16 cellular contexts compared by ENCODE assay signal in genomic region chr11:126147268-126148111, GRCh38.
DNase-seq lines count a peak whose midpoint lies in the region; ATAC-seq and TF ChIP-seq lines count a peak whose summit lies in the region.
"Had no signal": no experiment of that assay in that cellular context is flagged by ENCODE, and none has a peak within 500 bp of the region (broad histone marks: within the 10 kb centered on the region; RNA-seq: fewer than 3 reads in every experiment).

No MANE protein-coding gene starts in this region.

- 21 to 74% methylated on average over 3 to 12 of the region's 12 CpGs for WGBS in endodermal cell (ENCODE audit: insufficient coverage in 1 of 2, insufficient read length in 1 of 2), 2 experiments

- no peak overlapping the region for H3K27ac Mint-ChIP-seq in endodermal cell
- H3K27ac Mint-ChIP-seq in progenitor cell of endocrine pancreas, result peak overlapping the region; percentile 89
- H3K27ac Mint-ChIP-seq: CD8-positive, alpha-beta memory T cell had no signal

- H3K4me3 ChIP-seq in endodermal cell (ENCODE audit: low read length) (no peak overlapping the region), ascending aorta (no peak overlapping the region)
- no peak overlapping the region for H3K4me3 ChIP-seq in effector memory CD4-positive, alpha-beta T cell (ENCODE audit: insufficient read depth, low read depth, low read length, poor library complexity, severe bottlenecking)
- H3K4me3 ChIP-seq: gastrocnemius medialis, HAP-1, pancreas had no signal

- DNase-seq in DMS79 treated with DMSO at 0.1 percent for 48 hours (lab: John Stamatoyannopoulos, UW), result peak; percentile 86
- peak; percentile 59 for DNase-seq in NCI-H2029 treated with DMSO at 0.1 percent for 48 hours (lab: John Stamatoyannopoulos, UW)
- DNase-seq in endodermal cell, result peak; percentile 81
- DNase-seq in progenitor cell of endocrine pancreas (ENCODE audit: low spot score, unreplicated experiment), result no peak
- DNase-seq in effector memory CD4-positive, alpha-beta T cell, result no peak
- no peak for DNase-seq in ascending aorta (ENCODE audit: low spot score in 2 of 2)
- DNase-seq in stimulated activated CD8-positive, alpha-beta memory T cell treated with anti-CD3 and anti-CD28 coated beads, Interleukin-4, amount 100 ng/mL, for 48 hours, result no peak
- DNase-seq: CD8-positive, alpha-beta memory T cell; gastrocnemius medialis; left cardiac atrium; pancreas; stimulated activated CD4-positive, alpha-beta T cell treated with anti-CD3 and anti-CD28 coated beads, Interleukin-2, amount 100 ng/mL, for 24 hours; stimulated activated naive CD4-positive, alpha-beta T cell had no signal

- H3K27ac ChIP-seq in endodermal cell (ENCODE audit: low read depth, low read length) (peak overlapping the region; percentile 71), ascending aorta (no peak overlapping the region)
- no peak overlapping the region for H3K27ac ChIP-seq in effector memory CD4-positive, alpha-beta T cell (ENCODE audit: insufficient read depth, low read length, poor library complexity, severe bottlenecking)
- H3K27ac ChIP-seq: dorsolateral prefrontal cortex, gastrocnemius medialis, pancreas had no signal

- H3K36me3 ChIP-seq in endodermal cell (ENCODE audit: control insufficient read depth, insufficient read depth, low read length), result no peaks in the 10 kb centered on the region
- H3K36me3 ChIP-seq in effector memory CD4-positive, alpha-beta T cell (ENCODE audit: control insufficient read depth, insufficient read depth, low read length), result no peaks in the 10 kb centered on the region
- H3K36me3 ChIP-seq in ascending aorta, result no peaks in the 10 kb centered on the region
- H3K36me3 ChIP-seq: gastrocnemius medialis, HAP-1, pancreas had no signal

- intact Hi-C loops in ascending aorta (cut with DNase I), result no loop called here

- H3K4me1 Mint-ChIP-seq in endodermal cell, result peaks cover 22% of the 10 kb centered on the region
- peaks cover 27% of the 10 kb centered on the region for H3K4me1 Mint-ChIP-seq in progenitor cell of endocrine pancreas (ENCODE audit: low read depth)

- no peaks in the 10 kb centered on the region for H3K27me3 ChIP-seq in endodermal cell (ENCODE audit: control insufficient read depth, insufficient read depth, low read length, poor library complexity, severe bottlenecking)
- H3K27me3 ChIP-seq in effector memory CD4-positive, alpha-beta T cell (replicated peaks; ENCODE audit: control insufficient read depth, insufficient read depth, low read length, poor library complexity, severe bottlenecking), result no peaks in the 10 kb centered on the region
- H3K27me3 ChIP-seq in ascending aorta, result no peaks in the 10 kb centered on the region
- H3K27me3 ChIP-seq: gastrocnemius medialis, pancreas had no signal

- peaks cover 18% of the 10 kb centered on the region for H3K4me1 ChIP-seq in endodermal cell (ENCODE audit: control insufficient read depth, insufficient read depth, low read length)
- H3K4me1 ChIP-seq in effector memory CD4-positive, alpha-beta T cell (ENCODE audit: control insufficient read depth, insufficient read depth, low read length, poor library complexity, severe bottlenecking), result no peaks in the 10 kb centered on the region
- no peaks in the 10 kb centered on the region for H3K4me1 ChIP-seq in ascending aorta
- H3K4me1 ChIP-seq: gastrocnemius medialis, HAP-1, pancreas had no signal

- TF ChIP-seq CTCF in endodermal cell (conservative IDR thresholded peaks at IDR 0.05), result peak; percentile 34
- TF ChIP-seq CTCF in progenitor cell of endocrine pancreas (IDR thresholded peaks at IDR 0.05; ENCODE audit: unreplicated experiment), result no peak
- no peak for TF ChIP-seq CTCF in ascending aorta (IDR thresholded peaks at IDR 0.05)

- H3K36me3 Mint-ChIP-seq in endodermal cell (ENCODE audit: low read depth), result peaks cover 2% of the 10 kb centered on the region
- peaks cover 4% of the 10 kb centered on the region for H3K36me3 Mint-ChIP-seq in progenitor cell of endocrine pancreas (ENCODE audit: insufficient read depth)

- no peak for ATAC-seq in GM18502 (IDR thresholded peaks at IDR 0.05; ENCODE audit: poor library complexity, unreplicated experiment)
- ATAC-seq: gastrocnemius medialis had no signal

- H3K27me3 Mint-ChIP-seq in endodermal cell (ENCODE audit: insufficient read depth) (peaks cover 10% of the 10 kb centered on the region), progenitor cell of endocrine pancreas (no peaks in the 10 kb centered on the region)

- H3K4me3 Mint-ChIP-seq in endodermal cell (peak overlapping the region; percentile 6), progenitor cell of endocrine pancreas (ENCODE audit: low read depth) (peak overlapping the region; percentile 33)
- H3K4me3 Mint-ChIP-seq: CD8-positive, alpha-beta memory T cell had no signal

- H3K9me3 Mint-ChIP-seq in endodermal cell (peaks cover 11% of the 10 kb centered on the region), progenitor cell of endocrine pancreas (ENCODE audit: low read depth) (peaks cover 6% of the 10 kb centered on the region)

- no peak overlapping the region for H3K9ac ChIP-seq in endodermal cell (ENCODE audit: extremely low read depth, low read length, poor library complexity, severe bottlenecking)

- H3K9me3 ChIP-seq in endodermal cell (ENCODE audit: control insufficient read depth, low read length) (peaks cover 8% of the 10 kb centered on the region), ascending aorta (no peaks in the 10 kb centered on the region)
- H3K9me3 ChIP-seq in effector memory CD4-positive, alpha-beta T cell (ENCODE audit: control insufficient read depth, low read length), result no peaks in the 10 kb centered on the region
- H3K9me3 ChIP-seq: gastrocnemius medialis, HAP-1, pancreas had no signal

Comparison
In these comparisons a context has a peak if more than half of its experiments do, and no peak if none do; other contexts are left out.
1. DNase-seq: peak in DMS79 treated with DMSO at 0.1 percent for 48 hours (single experiment), NCI-H2029 treated with DMSO at 0.1 percent for 48 hours (single experiment) and endodermal cell (single experiment); none in progenitor cell of endocrine pancreas (single experiment), effector memory CD4-positive, alpha-beta T cell (0 of 3), ascending aorta (0 of 2) and stimulated activated CD8-positive, alpha-beta memory T cell treated with anti-CD3 and anti-CD28 coated beads, Interleukin-4, amount 100 ng/mL, for 48 hours (single experiment).